ENCODE assay signal across 9 cellular contexts in genomic region chr12:119129827-119130434, GRCh38. TPM values are rescaled to one million over a fixed set of nuclear protein-coding genes. Genes with fewer than 3 reads are reported as not detected.
"Had no signal": no experiment of that assay in that cellular context is flagged by ENCODE, and none has a peak within 500 bp of the region (broad histone marks: within the 10 kb centered on the region; RNA-seq: fewer than 3 reads in every experiment).

No MANE protein-coding gene starts in this region.

- H3K9ac ChIP-seq: GM23248 had no signal

- H3K27me3 Mint-ChIP-seq: IgD-negative memory B cell had no signal

- H2AFZ ChIP-seq: GM23248 had no signal

- H3K27ac ChIP-seq: GM23248 had no signal

- FAIRE-seq: H54, HTR-8/SVneo had no signal

- H3K4me3 ChIP-seq: GM23248 had no signal

- H3K4me1 Mint-ChIP-seq: IgD-negative memory B cell had no signal

- H3K27ac Mint-ChIP-seq: H9, HFFc6 had no signal

- H3K9me3 Mint-ChIP-seq: H9 had no signal

- H3K36me3 Mint-ChIP-seq: IgD-negative memory B cell had no signal

- DNase-seq: GM23248, GOT3, H9, HCEC 1CT, HFFc6, KG1 had no signal

- H3K4me3 Mint-ChIP-seq: H9, HFFc6 had no signal

RNA-seq across cellular contexts. Expression of gene HSPB8, which starts 48.8 kb away (rescaled TPM):
- polyA plus RNA-seq: IgD-negative memory B cell had no signal
